1 cellular context compared by ENCODE assay signal in the genomic region with DNA sequence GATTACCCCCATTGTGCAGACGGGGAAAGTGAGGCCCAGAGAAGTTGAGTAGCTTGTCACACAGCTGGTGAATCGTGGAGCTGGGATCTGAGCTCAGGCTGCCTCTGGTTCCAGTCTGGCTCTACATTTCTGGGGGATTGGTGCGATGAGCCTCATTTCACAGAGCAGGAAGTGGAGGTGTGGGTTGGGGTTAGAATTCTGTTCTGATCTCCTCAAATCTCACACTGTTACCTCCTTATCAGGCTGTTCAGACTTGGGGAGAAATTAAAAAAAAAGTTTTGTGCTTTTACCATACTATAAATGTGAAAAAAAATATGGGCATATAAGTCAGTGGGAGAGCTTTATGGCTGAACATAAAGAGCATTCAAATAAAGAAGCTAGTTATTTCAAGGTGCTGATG.
TF ChIP-seq lines count a peak whose summit lies in the region.

No MANE protein-coding gene starts in this region.

TF ChIP-seq in IMR-90, 13 proteins besides CTCF, POLR2A, EP300 and RAD21:
- TF ChIP-seq SMC3 (IDR thresholded peaks at IDR 0.05; ENCODE audit: low read depth, low read length) (no peak), NFE2L2 (IDR thresholded peaks at IDR 0.05; ENCODE audit: low read depth, low read length) (no peak), MXI1 (IDR thresholded peaks at IDR 0.05; ENCODE audit: borderline replicate concordance, low read depth, low read length) (no peak), MAFK (IDR thresholded peaks at IDR 0.05; ENCODE audit: low read depth, low read length) (no peak), RCOR1 (IDR thresholded peaks at IDR 0.05; ENCODE audit: insufficient replicate concordance, low read length) (no peak), BHLHE40 (IDR thresholded peaks at IDR 0.05; ENCODE audit: low read depth, low read length) (no peak), RFX5 (IDR thresholded peaks at IDR 0.05; ENCODE audit: low read depth, low read length) (no peak)
